Comparison of ENCODE assay signal across 8 cellular contexts in genomic region chr5:137743031-137743640, GRCh38. TPM values are rescaled to one million over a fixed set of nuclear protein-coding genes. Genes with fewer than 3 reads are reported as not detected.
DNase-seq lines count a peak whose midpoint lies in the region; ATAC-seq, FAIRE-seq and TF ChIP-seq lines count a peak whose summit lies in the region.

No MANE protein-coding gene starts in this region.

- ATAC-seq in K562 (peak; percentile 91), HG03520 (IDR thresholded peaks at IDR 0.05; ENCODE audit: unreplicated experiment) (no peak)

- TF ChIP-seq EP300 in K562 (IDR thresholded peaks at IDR 0.05; ENCODE audit: low read length) = no peak

- H3K9me1 ChIP-seq in K562 (ENCODE audit: control insufficient read depth, insufficient read depth, low read length) = no peaks in the 10 kb centered on the region

- no peaks in the 10 kb centered on the region for H3K79me2 ChIP-seq in K562 (ENCODE audit: control insufficient read depth, insufficient read depth, low read length)

- in situ Hi-C loops in HAP-1 (cut with MboI; ENCODE audit: low sequenced_read_pairs) (no loop called here), K562 (cut with MboI) (no loop called here)

- peak; percentile 55 to 78 (median 62) for TF ChIP-seq CTCF in K562 (IDR thresholded peaks at IDR 0.05 in 2 of 3, conservative IDR thresholded peaks at IDR 0.05 in 1 of 3; ENCODE audit: insufficient read depth in 2 of 3, low read depth in 1 of 3, low read length in 3 of 3)

- H3K36me3 ChIP-seq in HAP-1 (replicated peaks) = no peaks in the 10 kb centered on the region
- H3K36me3 ChIP-seq in K562 (ENCODE audit: control insufficient read depth, insufficient read depth, low read length) = no peaks in the 10 kb centered on the region

- peak; percentile 80 for FAIRE-seq in K562 (lab: Jason Lieb, UNC)

- WGBS in K562 (ENCODE audit: insufficient coverage, low coverage, missing lambda C conversion rate) = 21% methylated on average over 3 of the region's 4 CpGs

- H3K4me1 ChIP-seq in HAP-1 = no peaks in the 10 kb centered on the region
- no peaks in the 10 kb centered on the region for H3K4me1 ChIP-seq in K562 (replicated peaks in 1 of 2; ENCODE audit: control insufficient read depth in 2 of 2, insufficient read depth in 2 of 2, low read length in 2 of 2)

- CTCF ChIA-PET in K562 (lab: Yijun Ruan, JAX; ENCODE audit: low intra/inter-chr PET ratio) = interaction anchor here (1.0 to 3.3 kb wide), 3 partner anchors 75 to 113 kb away, joined by 3 to 21 read pairs (median 17); no protein-coding TSS in a partner anchor

- no peak overlapping the region for H3K27ac ChIP-seq in K562 (ENCODE audit: extremely low read depth, low read depth, low read length)

- intact Hi-C loops in K562 (cut with micrococcal nuclease) = loop anchor here (1.0 kb wide), 2 partner anchors 83 to 114 kb away; no protein-coding TSS in a partner anchor

- BruUV-seq in K562 (replicated peaks; lab: Mats Ljungman, UMichigan) = no TSS peak

- peak; percentile 50 to 63 for TF ChIP-seq RAD21 in K562 (CRISPR knock-in tag; conservative IDR thresholded peaks at IDR 0.05 in 1 of 2, IDR thresholded peaks at IDR 0.05 in 1 of 2)

- peak; percentile 72 for DNase-seq in EL
- peak; percentile 66 to 71 for DNase-seq in HAP-1 (ENCODE audit: low spot score in 2 of 2)
- DNase-seq in NCI-H128 (lab: John Stamatoyannopoulos, UW; ENCODE audit: unreplicated experiment) = peak; percentile 55
- DNase-seq in SW 1271 (lab: John Stamatoyannopoulos, UW) = peak; percentile 53 to 78
- peak; percentile 26 to 79 (median 38) for DNase-seq in K562 (ENCODE audit: extremely low read depth in 1 of 4, low spot score in 3 of 4)
- DNase-seq in iPS DF 4.7 (ENCODE audit: extremely low read depth, low spot score) = peak; percentile 51
- DNase-seq in stimulated activated CD4-positive, alpha-beta T cell treated with anti-CD3 and anti-CD28 coated beads, Interleukin-12 subunit alpha, Interleukin-12 subunit beta, amount 100 ng/mL, for 4 hours = peak; percentile 40

- no peak overlapping the region; the same call in 1 of the 2 replicates for H2AFZ ChIP-seq in K562 (ENCODE audit: low read depth, low read length)

- no peak overlapping the region for H3K9ac ChIP-seq in K562 (ENCODE audit: insufficient read depth in 1 of 2, low read depth in 2 of 2, low read length in 2 of 2)

- no peak overlapping the region for H3K4me2 ChIP-seq in K562 (ENCODE audit: insufficient read depth, low read length)

- H3K9me3 ChIP-seq in HAP-1 (no peaks in the 10 kb centered on the region), K562 (replicated peaks; ENCODE audit: control insufficient read depth, insufficient read depth, low read depth, low read length) (no peaks in the 10 kb centered on the region)

- TF ChIP-seq POLR2A in K562 (conservative IDR thresholded peaks at IDR 0.05) = no peak

- H3K4me3 ChIP-seq in HAP-1 = no peak overlapping the region
- no peak overlapping the region for H3K4me3 ChIP-seq in K562

- H3K27me3 ChIP-seq in HAP-1 (ENCODE audit: low read depth) = no peaks in the 10 kb centered on the region
- peaks cover 0 to 3% of the 10 kb centered on the region in 2 experiments; a peak in 2 of 5 replicates for H3K27me3 ChIP-seq in K562 (ENCODE audit: control insufficient read depth in 2 of 2, insufficient read depth in 2 of 2, low read length in 2 of 2)

- POLR2A ChIA-PET in K562 (lab: Yijun Ruan, JAX) = interaction anchor here (0.7 to 3.6 kb wide), 5 partner anchors 8 to 83 kb away, joined by 3 to 18 read pairs (median 7); no protein-coding TSS in a partner anchor

- no peaks in the 10 kb centered on the region for H4K20me1 ChIP-seq in K562 (replicated peaks; ENCODE audit: control insufficient read depth, insufficient read depth, low read length)

TF ChIP-seq in K562, 482 proteins besides CTCF, POLR2A, EP300 and RAD21:
- TF ChIP-seq RBM22 (IDR thresholded peaks at IDR 0.05; ENCODE audit: low read depth, low read length, poor library complexity, severe bottlenecking) = no peak
- no peak for TF ChIP-seq TAF15 (IDR thresholded peaks at IDR 0.05; ENCODE audit: low read depth, low read length)
- 0 out of 2 replicates have a peak, but pooled peaks have one; percentile 45 for TF ChIP-seq SMC3 (conservative IDR thresholded peaks at IDR 0.05; ENCODE audit: insufficient read depth, low read depth, low read length)
- no peak for TF ChIP-seq PTRF (tag; IDR thresholded peaks at IDR 0.05)
- peak; percentile 20 for TF ChIP-seq ZFP36 (IDR thresholded peaks at IDR 0.05; ENCODE audit: low read depth, low read length, partially characterized antibody)

RNA-seq across cellular contexts. Expression of gene KLHL3, which starts 7.2 kb away (rescaled TPM):
- total RNA-seq in K562 (2011; cell fraction: chromatin; rRNA removed; ENCODE audit: low replicate concordance) = 2.6 and 4.0 TPM in 2 replicates
- total RNA-seq in K562 (2011; cell fraction: nucleolus; rRNA removed) = 1.6 and 2.3 TPM in 2 replicates
- 2.4 and 3.3 TPM in 2 replicates for total RNA-seq in K562 (2011; cell fraction: nucleoplasm; rRNA removed)
- under 0.01 and 0.65 TPM in 2 replicates for total RNA-seq in K562 (2014; rRNA removed)
- total RNA-seq in K562 (2014; rRNA removed; fragmentation: Illumina TruSeq; extraction: Trizol) = 0.26 and 0.33 TPM in 2 replicates
- total RNA-seq in K562 (2015; rRNA removed; fragmentation: Illumina TruSeq; extraction: Trizol) = 0.64 and 0.65 TPM in 2 replicates
- total RNA-seq in K562 (2021) = 0.31 and 0.38 TPM in 2 replicates
- 1.5 and 2.1 TPM in 2 replicates for polyA plus RNA-seq in K562 (2011; rRNA removed)
- 0.58 and 0.94 TPM in 2 replicates for polyA plus RNA-seq in K562 (2011; cell fraction: cytosol; rRNA removed)
- 4.1 and 5.2 TPM in 2 replicates for polyA plus RNA-seq in K562 (2011; cell fraction: nucleus; rRNA removed)
- polyA plus RNA-seq in K562 (2012) = 0.43 and 2.9 TPM in 2 replicates
- 0.22 and 0.24 TPM in 2 replicates for polyA plus RNA-seq in K562 (2014; fragmentation: Illumina TruSeq; extraction: Trizol)
- under 1 TPM; 0.14 to 0.18 TPM for polyA plus RNA-seq in K562 (2014; fragmentation: Nextera tagmentation; extraction: Ambion mirVana)
- polyA plus RNA-seq in K562 (2014; rRNA removed) = 0.19 and 0.47 TPM in 2 replicates
- 4.1 and 4.4 TPM in 2 replicates for polyA minus RNA-seq in K562 (2011; rRNA and poly(A)+ RNA removed)
- 0.64 TPM in 1 of 2 replicates, not detected in the other for polyA minus RNA-seq in K562 (2011; cell fraction: cytosol; rRNA and poly(A)+ RNA removed)
- 3.4 and 6.1 TPM in 2 replicates for polyA minus RNA-seq in K562 (2011; cell fraction: nucleus; rRNA and poly(A)+ RNA removed)

RNA-seq across cellular contexts. Expression of gene HNRNPA0, which starts 11.0 kb away (rescaled TPM):
- 5.5 and 7.0 TPM in 2 replicates for total RNA-seq in K562 (2011; cell fraction: chromatin; rRNA removed; ENCODE audit: low replicate concordance)
- 5.8 and 7.3 TPM in 2 replicates for total RNA-seq in K562 (2011; cell fraction: nucleolus; rRNA removed)
- total RNA-seq in K562 (2011; cell fraction: nucleoplasm; rRNA removed) = 8.4 and 11.3 TPM in 2 replicates
- total RNA-seq in K562 (2014; rRNA removed) (9.9 and 10.9 TPM in 2 replicates), K562 (2014; rRNA removed; fragmentation: Illumina TruSeq; extraction: Trizol) (9.2 and 10.3 TPM in 2 replicates), K562 (2015; rRNA removed; fragmentation: Illumina TruSeq; extraction: Trizol) (14.0 and 14.1 TPM in 2 replicates), K562 (2021) (29.8 and 33.3 TPM in 2 replicates)
- polyA plus RNA-seq in K562 (2011; rRNA removed) (10.7 and 11.0 TPM in 2 replicates), K562 (2014; fragmentation: Illumina TruSeq; extraction: Trizol) (20.2 and 27.4 TPM in 2 replicates), K562 (2014; fragmentation: Nextera tagmentation; extraction: Ambion mirVana) (1 to 10 TPM; 5.0 to 5.7 TPM), K562 (2014; rRNA removed) (24.6 and 26.7 TPM in 2 replicates)
- polyA plus RNA-seq in K562 (2011; cell fraction: cytosol; rRNA removed) = 8.9 and 13.6 TPM in 2 replicates
- polyA plus RNA-seq in K562 (2011; cell fraction: nucleus; rRNA removed) = 4.6 and 4.7 TPM in 2 replicates
- 22.8 and 30.2 TPM in 2 replicates for polyA plus RNA-seq in K562 (2012)
- polyA minus RNA-seq in K562 (2011; rRNA and poly(A)+ RNA removed) = 6.5 and 8.4 TPM in 2 replicates
- polyA minus RNA-seq in K562 (2011; cell fraction: cytosol; rRNA and poly(A)+ RNA removed) = 7.5 and 8.3 TPM in 2 replicates
- polyA minus RNA-seq in K562 (2011; cell fraction: nucleus; rRNA and poly(A)+ RNA removed) = 3.9 and 7.9 TPM in 2 replicates
